16 cellular contexts compared by ENCODE assay signal in genomic region chr3:119571688-119572087, GRCh38. TPM values are rescaled to one million over a fixed set of nuclear protein-coding genes. Genes with fewer than 3 reads are reported as not detected.
"Had no signal": no experiment of that assay in that cellular context is flagged by ENCODE, and none has a peak within 500 bp of the region (broad histone marks: within the 10 kb centered on the region; RNA-seq: fewer than 3 reads in every experiment).

No MANE protein-coding gene starts in this region.

- H3K4me2 ChIP-seq: SK-N-SH had no signal

- H3K36me3 ChIP-seq: cardiac muscle cell, neutrophil had no signal

- DNase-seq: activated CD4-positive, alpha-beta T cell treated with anti-CD3 and anti-CD28 coated beads for 4 hours; activated CD8-positive, alpha-beta T cell treated with anti-CD3 and anti-CD28 coated beads, Interleukin-2, amount 10 ng/mL, durations not matched to agents 7 days and 5 days; activated naive CD4-positive, alpha-beta T cell treated with anti-CD3 and anti-CD28 coated beads for 36 hours; erythroblast; midbrain; naive B cell; posterior cingulate gyrus; SK-N-SH; stimulated activated CD4-positive, alpha-beta T cell treated with anti-CD3 and anti-CD28 coated beads, Interleukin-12 subunit alpha, Interleukin-12 subunit beta, amount 100 ng/mL, for 4 hours; stimulated activated naive CD4-positive, alpha-beta T cell treated with Interleukin-2 at 50 U/mL for 16 hours; T-helper 1 cell had no signal

- ATAC-seq: activated CD8-positive, alpha-beta T cell treated with anti-CD3 and anti-CD28 coated beads, Interleukin-2, amount 10 ng/mL, durations not matched to agents 7 days and 5 days; sciatic nerve had no signal

- H3K27me3 ChIP-seq: cardiac muscle cell, neutrophil had no signal

- H3K36me3 Mint-ChIP-seq: naive B cell had no signal

- H3K9me3 Mint-ChIP-seq: activated naive CD4-positive, alpha-beta T cell treated with anti-CD3 and anti-CD28 coated beads for 36 hours; naive B cell had no signal

- H3K4me3 Mint-ChIP-seq: activated CD8-positive, alpha-beta T cell treated with anti-CD3 and anti-CD28 coated beads, Interleukin-2, amount 10 ng/mL, durations not matched to agents 7 days and 5 days; activated naive CD4-positive, alpha-beta T cell treated with anti-CD3 and anti-CD28 coated beads for 36 hours; naive B cell had no signal

- H3K9ac ChIP-seq: SK-N-SH had no signal

- H3K27ac Mint-ChIP-seq: activated CD8-positive, alpha-beta T cell treated with anti-CD3 and anti-CD28 coated beads, Interleukin-2, amount 10 ng/mL, durations not matched to agents 7 days and 5 days; activated naive CD4-positive, alpha-beta T cell treated with anti-CD3 and anti-CD28 coated beads for 36 hours had no signal

- H3K27ac ChIP-seq: cardiac muscle cell, neutrophil, VCaP had no signal

- H3K4me3 ChIP-seq: cardiac muscle cell had no signal

- H3K9me3 ChIP-seq: neutrophil, SK-N-SH had no signal

RNA-seq across cellular contexts. Expression of gene ADPRH, which starts 7.6 kb away (rescaled TPM):
- polyA plus RNA-seq: SK-N-SH had no signal

RNA-seq across cellular contexts. Expression of gene CD80, which starts 12.3 kb away (rescaled TPM):
- total RNA-seq: lower leg skin had no signal
- polyA plus RNA-seq: cardiac muscle cell, SK-N-SH had no signal

RNA-seq across cellular contexts. Expression of gene PLA1A, which starts 26.0 kb away (rescaled TPM):
- total RNA-seq: activated CD8-positive, alpha-beta T cell treated with anti-CD3 and anti-CD28 coated beads, Interleukin-2, amount 10 ng/mL, durations not matched to agents 7 days and 5 days; cardiac muscle cell had no signal
- polyA plus RNA-seq: SK-N-SH had no signal
